ENCODE assay signal across 1 cellular context in genomic region chr6:108293527-108294296, GRCh38.
TF ChIP-seq lines count a peak whose summit lies in the region.

No MANE protein-coding gene starts in this region.

TF ChIP-seq in GM23338, 12 proteins besides CTCF, POLR2A, EP300 and RAD21 (continued from another document):
- TF ChIP-seq REST (IDR thresholded peaks at IDR 0.05; ENCODE audit: unreplicated experiment) (no peak), ZNF114 (CRISPR knock-in tag; IDR thresholded peaks at IDR 0.05) (no peak), JUNB (IDR thresholded peaks at IDR 0.05; ENCODE audit: unreplicated experiment) (no peak), NANOG (IDR thresholded peaks at IDR 0.05; ENCODE audit: borderline replicate concordance) (no peak), EZH2phosphoT487 (IDR thresholded peaks at IDR 0.05; ENCODE audit: unreplicated experiment) (no peak), ZNF331 (CRISPR knock-in tag; IDR thresholded peaks at IDR 0.05; ENCODE audit: low read depth) (no peak)
TF ChIP-seq in GM23338: peak in this region for 0.
